17 cellular contexts compared by ENCODE assay signal in genomic region chr7:128120116-128120515, GRCh38.
DNase-seq lines count a peak whose midpoint lies in the region; ATAC-seq and TF ChIP-seq lines count a peak whose summit lies in the region.
"Had no signal": no experiment of that assay in that cellular context is flagged by ENCODE, and none has a peak within 500 bp of the region (broad histone marks: within the 10 kb centered on the region; RNA-seq: fewer than 3 reads in every experiment).

No MANE protein-coding gene starts in this region.

- WGBS in esophagus muscularis mucosa = 98% methylated on average over 7 of the region's 7 CpGs
- WGBS in spleen, 5 donors = 96 to 97% (median 97%) methylated on average over 7 of the region's 7 CpGs

- TF ChIP-seq POLR2A in esophagus muscularis mucosa (IDR thresholded peaks at IDR 0.05; ENCODE audit: low read depth) = no peak
- TF ChIP-seq POLR2A in spleen (IDR thresholded peaks at IDR 0.05) = no peak

- H3K9me3 ChIP-seq in esophagus muscularis mucosa (no peaks in the 10 kb centered on the region), spleen (no peaks in the 10 kb centered on the region)
- H3K9me3 ChIP-seq: BLaER1, Caco-2, HAP-1 had no signal

- H3K27ac ChIP-seq in esophagus muscularis mucosa (replicated peaks in 1 of 4) = no peak overlapping the region
- no peak overlapping the region for H3K27ac ChIP-seq in spleen
- H3K27ac ChIP-seq: 22Rv1, BLaER1, C4-2B had no signal

- H3K4me3 ChIP-seq in esophagus muscularis mucosa = no peak overlapping the region
- no peak overlapping the region for H3K4me3 ChIP-seq in spleen
- H3K4me3 ChIP-seq: BLaER1, HAP-1 had no signal

- H3K36me3 ChIP-seq in esophagus muscularis mucosa (no peaks in the 10 kb centered on the region), spleen (no peaks in the 10 kb centered on the region)
- H3K36me3 ChIP-seq: BLaER1, HAP-1 had no signal

- no peaks in the 10 kb centered on the region for H3K4me1 ChIP-seq in esophagus muscularis mucosa
- H3K4me1 ChIP-seq in spleen = peaks cover 0 to 57% (median 29%) of the 10 kb centered on the region in 6 donors
- H3K4me1 ChIP-seq: Caco-2 had no signal

- TF ChIP-seq CTCF in esophagus muscularis mucosa (IDR thresholded peaks at IDR 0.05) = no peak
- no peak for TF ChIP-seq CTCF in spleen (IDR thresholded peaks at IDR 0.05 in 8 of 11, conservative IDR thresholded peaks at IDR 0.05 in 3 of 11)

- peak; percentile 33 for DNase-seq in activated CD8-positive, alpha-beta memory T cell treated with anti-CD3 and anti-CD28 coated beads, Interleukin-2, amount 50 U/mL, for 48 hours
- no peak for DNase-seq in activated CD8-positive, alpha-beta memory T cell treated with anti-CD3 and anti-CD28 coated beads for 24 hours
- DNase-seq in esophagus muscularis mucosa (ENCODE audit: extremely low spot score) = peak; percentile 84
- peak; percentile 37 for DNase-seq in spleen
- no peak for DNase-seq in NCI-H1417 treated with DMSO at 0.1 percent for 48 hours (lab: John Stamatoyannopoulos, UW)
- DNase-seq: Caco-2; CD4-positive, CD25-positive, alpha-beta regulatory T cell; DMS153; DND-41; GOT3; HFFc6 had no signal

- H3K27me3 ChIP-seq in esophagus muscularis mucosa (peaks cover 0 to 39% (median 0%) of the 10 kb centered on the region in 4 donors), spleen (replicated peaks in 1 of 7) (no peaks in the 10 kb centered on the region)
- H3K27me3 ChIP-seq: BLaER1 had no signal

- intact Hi-C loops in esophagus muscularis mucosa (cut with DNase I) (no loop called here), spleen (cut with DNase I; ENCODE audit: low total_unique reads) (no loop called here)

- no peak for TF ChIP-seq EP300 in esophagus muscularis mucosa (IDR thresholded peaks at IDR 0.05)

- ATAC-seq in GM19455 (IDR thresholded peaks at IDR 0.05; ENCODE audit: unreplicated experiment) = no peak
- ATAC-seq: CD8-positive, alpha-beta T cell had no signal

Comparison
In these comparisons a context has a peak if more than half of its experiments do, and no peak if none do; other contexts are left out.
1. DNase-seq: peak in activated CD8-positive, alpha-beta memory T cell treated with anti-CD3 and anti-CD28 coated beads, Interleukin-2, amount 50 U/mL, for 48 hours (single experiment), esophagus muscularis mucosa (single experiment) and spleen (single experiment); none in activated CD8-positive, alpha-beta memory T cell treated with anti-CD3 and anti-CD28 coated beads for 24 hours (single experiment) and NCI-H1417 treated with DMSO at 0.1 percent for 48 hours (single experiment).